ENCODE assay signal across 25 cellular contexts in the genomic region with DNA sequence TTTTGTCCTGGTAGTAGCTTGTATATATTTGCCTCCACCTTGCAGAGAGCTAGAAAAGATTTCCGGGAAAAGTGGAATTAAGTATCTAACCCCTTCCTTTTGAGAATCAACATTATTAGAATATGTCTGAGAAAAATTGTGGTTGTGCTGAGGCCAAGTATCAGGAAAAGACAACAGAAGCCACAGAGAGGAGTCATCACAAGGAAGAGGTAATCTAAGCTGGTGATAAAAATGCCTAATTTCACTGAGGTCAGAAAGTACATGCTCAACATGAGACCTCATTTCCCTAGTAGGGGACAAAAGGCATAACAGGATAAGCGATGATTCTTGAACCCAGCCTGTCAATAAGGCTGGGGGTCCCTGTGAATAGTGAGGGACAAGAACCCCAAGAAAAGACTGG.
"Had no signal": no experiment of that assay in that cellular context is flagged by ENCODE, and none has a peak within 500 bp of the region (broad histone marks: within the 10 kb centered on the region; RNA-seq: fewer than 3 reads in every experiment).

No MANE protein-coding gene starts in this region.

- FAIRE-seq: kidney had no signal

- H3K27ac Mint-ChIP-seq: naive thymus-derived CD4-positive, alpha-beta T cell; natural killer cell treated with Interleukin-12 subunit alpha and Interleukin-12 subunit beta and Interleukin-15 and Interleukin-18, amount 100 ng/mL, for 72 hours; progenitor cell of endocrine pancreas; stimulated activated naive B cell treated with anti-CD40 and anti-IgM and Interleukin-4, amounts not matched to agents 10 μg/mL and 1 μg/mL and 100 μg/mL, for 72 hours had no signal

- H2AFZ ChIP-seq: hepatocyte had no signal

- H3K27ac ChIP-seq: hepatocyte, left ventricle myocardium inferior, ovary, right atrium auricular region, right lobe of liver, skin epidermis, stomach, testis, thyroid gland, transverse colon, upper lobe of left lung had no signal

- H3K27me3 ChIP-seq: hepatocyte, ovary, right atrium auricular region, right lobe of liver, stomach, testis, thyroid gland, transverse colon, upper lobe of left lung had no signal

- H3K27me3 Mint-ChIP-seq: natural killer cell treated with Interleukin-12 subunit alpha and Interleukin-12 subunit beta and Interleukin-15 and Interleukin-18, amount 100 ng/mL, for 72 hours; stimulated activated naive B cell treated with anti-CD40 and anti-IgM and Interleukin-4, amounts not matched to agents 10 μg/mL and 1 μg/mL and 100 μg/mL, for 72 hours had no signal

- H3K9me3 ChIP-seq: left ventricle myocardium inferior, mucosa of descending colon, ovary, right atrium auricular region, right lobe of liver, stomach, testis, thyroid gland, transverse colon, upper lobe of left lung had no signal

- H3K36me3 ChIP-seq: left ventricle myocardium inferior, ovary, right atrium auricular region, right lobe of liver, stomach, thyroid gland, transverse colon, upper lobe of left lung had no signal

- H3K79me2 ChIP-seq: hepatocyte had no signal

- H3K4me3 ChIP-seq: hepatocyte, left ventricle myocardium inferior, lung, mucosa of descending colon, ovary, right atrium auricular region, right lobe of liver, skin epidermis, stomach, testis, thyroid gland, transverse colon, upper lobe of left lung had no signal

- H3K4me3 Mint-ChIP-seq: naive thymus-derived CD4-positive, alpha-beta T cell; natural killer cell treated with Interleukin-12 subunit alpha and Interleukin-12 subunit beta and Interleukin-15 and Interleukin-18, amount 100 ng/mL, for 72 hours; stimulated activated naive B cell treated with anti-CD40 and anti-IgM and Interleukin-4, amounts not matched to agents 10 μg/mL and 1 μg/mL and 100 μg/mL, for 72 hours had no signal

- H3K4me1 ChIP-seq: right lobe of liver, testis, thyroid gland, transverse colon had no signal

- H3K4me1 Mint-ChIP-seq: stimulated activated naive B cell treated with anti-CD40 and anti-IgM and Interleukin-4, amounts not matched to agents 10 μg/mL and 1 μg/mL and 100 μg/mL, for 72 hours had no signal

- H3K36me3 Mint-ChIP-seq: naive thymus-derived CD4-positive, alpha-beta T cell; natural killer cell treated with Interleukin-12 subunit alpha and Interleukin-12 subunit beta and Interleukin-15 and Interleukin-18, amount 100 ng/mL, for 72 hours; stimulated activated naive B cell treated with anti-CD40 and anti-IgM and Interleukin-4, amounts not matched to agents 10 μg/mL and 1 μg/mL and 100 μg/mL, for 72 hours had no signal

- DNase-seq: kidney; left ventricle myocardium inferior; mesendoderm; midbrain; mucosa of descending colon; naive thymus-derived CD4-positive, alpha-beta T cell; ovary; right lobe of liver; stimulated activated CD4-positive, alpha-beta T cell treated with anti-CD3 and anti-CD28 coated beads, Interleukin-12 subunit alpha, Interleukin-12 subunit beta, amount 100 ng/mL, for 4 hours; stimulated activated CD4-positive, alpha-beta T cell treated with anti-CD3 and anti-CD28 coated beads, Interleukin-15, amount 100 ng/mL, for 24 hours; stimulated activated CD4-positive, alpha-beta T cell treated with anti-CD3 and anti-CD28 coated beads, Interleukin-2, amount 100 ng/mL, for 24 hours; stimulated activated CD4-positive, alpha-beta T cell treated with anti-CD3 and anti-CD28 coated beads, Interleukin-4, amount 100 ng/mL, for 1 hour; stimulated activated naive B cell treated with anti-CD40 and anti-IgM and Interleukin-4, amounts not matched to agents 10 μg/mL and 1 μg/mL and 100 μg/mL, for 72 hours; stimulated activated naive CD8-positive, alpha-beta T cell treated with anti-CD3 and anti-CD28 coated beads, Interleukin-15, Interleukin-2, amounts not matched to agents 100 U/mL and 50 U/mL, for 24 hours; stomach; testis; thyroid gland; transverse colon; upper lobe of left lung had no signal

- H3K4me2 ChIP-seq: hepatocyte had no signal

- H3K9me3 Mint-ChIP-seq: natural killer cell treated with Interleukin-12 subunit alpha and Interleukin-12 subunit beta and Interleukin-15 and Interleukin-18, amount 100 ng/mL, for 72 hours had no signal
